Comparison of ENCODE assay signal across 8 cellular contexts in the genomic region with DNA sequence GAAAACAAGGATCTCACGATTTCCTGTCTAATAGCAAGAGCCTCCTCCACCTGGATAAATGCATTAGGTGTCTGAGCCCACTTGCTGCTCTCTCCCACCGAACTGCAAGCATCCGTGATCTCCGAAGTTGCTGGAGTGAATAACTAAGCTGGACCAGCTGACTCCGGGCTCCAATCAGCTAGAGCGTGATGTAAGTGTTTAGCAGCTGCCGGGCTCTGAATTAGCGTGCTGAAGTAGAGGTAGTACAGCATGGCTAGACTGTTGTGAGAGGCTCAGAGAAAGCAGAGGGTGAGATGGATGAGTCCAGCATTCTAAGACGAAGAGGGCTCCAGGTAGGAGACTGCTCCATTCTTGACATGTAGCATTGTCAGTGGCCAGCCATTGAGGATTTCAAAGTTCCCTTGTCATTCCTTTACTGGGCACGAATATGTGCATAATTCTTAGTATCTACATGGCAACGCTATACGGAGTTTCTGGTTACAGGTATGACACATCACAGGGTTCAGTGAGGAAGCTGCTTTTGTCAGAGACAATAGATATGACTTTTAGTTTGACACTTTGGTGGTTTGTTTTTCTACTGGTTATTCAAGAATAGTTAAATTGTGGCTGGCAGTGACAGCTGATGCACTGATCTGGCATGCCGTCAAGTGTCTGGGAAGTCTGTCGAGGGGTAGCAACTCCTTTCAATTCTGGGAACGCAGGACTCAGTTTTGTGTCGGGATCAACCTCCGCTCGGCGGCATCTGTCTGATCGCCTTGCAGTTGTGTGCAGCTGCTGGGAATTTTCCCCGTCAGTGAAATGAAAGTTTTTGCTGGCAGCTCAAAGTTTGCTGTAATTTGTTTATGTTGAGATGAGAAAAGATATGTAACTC.
DNase-seq lines count a peak whose midpoint lies in the region; FAIRE-seq and TF ChIP-seq lines count a peak whose summit lies in the region.

No MANE protein-coding gene starts in this region.

- H3K18ac ChIP-seq in H9 (ENCODE audit: insufficient read length, low read depth, low read length) (no peak overlapping the region), mesendoderm (ENCODE audit: low read length) (no peak overlapping the region)

- H3K9me3 Mint-ChIP-seq in Caco-2 (ENCODE audit: unreplicated experiment) (no peaks in the 10 kb centered on the region), H9 (no peaks in the 10 kb centered on the region)

- H3K14ac ChIP-seq in H9 (ENCODE audit: insufficient read depth, low read length), result no peak overlapping the region

- WGBS in H9 (ENCODE audit: extremely low coverage, insufficient read length, low lambda C conversion rate), result no CpG with 5 or more reads among the region's 21 CpGs
- no CpG with 5 or more reads among the region's 21 CpGs for WGBS in mesendoderm (ENCODE audit: extremely low coverage, insufficient coverage, low lambda C conversion rate)

- no peak overlapping the region for H3K56ac ChIP-seq in H9 (ENCODE audit: insufficient read length, low read depth, low read length)
- H3K56ac ChIP-seq in mesendoderm (ENCODE audit: low read length), result peak overlapping the region; percentile 40

- H3K4me3 ChIP-seq in Caco-2 (ENCODE audit: low read depth, low read length) (0 out of 2 replicates have a peak overlapping the region, but pooled peaks have one; percentile 1), epithelial cell of esophagus (ENCODE audit: low read length) (peak overlapping the region; percentile 54), mesendoderm (ENCODE audit: low read length) (no peak overlapping the region)

- H4K91ac ChIP-seq in H9 (ENCODE audit: insufficient read length, low read depth, low read length), result no peak overlapping the region

- no peak overlapping the region for H3K27ac Mint-ChIP-seq in Caco-2 (ENCODE audit: unreplicated experiment)
- peak overlapping the region in 2 of 3 experiments; percentile 69 to 82; a peak in 4 of 7 replicates for H3K27ac Mint-ChIP-seq in H9

- no peaks in the 10 kb centered on the region for H4K20me1 ChIP-seq in H9 (ENCODE audit: control insufficient read depth, insufficient read depth, insufficient read length)

- H3K23ac ChIP-seq in H9 (ENCODE audit: insufficient read length, low read depth, low read length) (no peak overlapping the region), mesendoderm (ENCODE audit: low read length) (no peak overlapping the region)

- H3K27me3 ChIP-seq in Caco-2 (replicated peaks; ENCODE audit: control insufficient read depth, insufficient read depth, low read length) (no peaks in the 10 kb centered on the region), H9 (ENCODE audit: insufficient read depth, low read length) (no peaks in the 10 kb centered on the region), mesendoderm (ENCODE audit: insufficient read depth, low read length, poor library complexity) (no peaks in the 10 kb centered on the region)

- H3K4me1 ChIP-seq in Caco-2, result no peaks in the 10 kb centered on the region
- no peaks in the 10 kb centered on the region; the same call in 1 of the 2 replicates for H3K4me1 ChIP-seq in H9 (ENCODE audit: insufficient read depth, low read length)
- peaks cover 5% of the 10 kb centered on the region for H3K4me1 ChIP-seq in mesendoderm (ENCODE audit: control insufficient read depth, low read depth, low read length)

- H4K5ac ChIP-seq in H9 (ENCODE audit: insufficient read length, low read depth, low read length) (no peak overlapping the region), mesendoderm (ENCODE audit: low read length) (no peak overlapping the region)

- H2AK5ac ChIP-seq in H9 (ENCODE audit: insufficient read length, low read length) (no peak overlapping the region), mesendoderm (ENCODE audit: low read length) (no peak overlapping the region)

- H3K23me2 ChIP-seq in H9 (ENCODE audit: insufficient read length, low read depth, low read length, poor library complexity, severe bottlenecking), result peaks cover 12% of the 10 kb centered on the region

- no peak overlapping the region for H3K27ac ChIP-seq in H9 (ENCODE audit: insufficient read length, low read depth, low read length)
- no peak overlapping the region for H3K27ac ChIP-seq in mesendoderm (ENCODE audit: low read depth, low read length)

- no peak overlapping the region for H3K4ac ChIP-seq in H9 (ENCODE audit: low read depth, low read length)
- no peak overlapping the region for H3K4ac ChIP-seq in mesendoderm (ENCODE audit: low read depth, low read length)

- H3K79me2 ChIP-seq in H9 (ENCODE audit: insufficient read depth, low read length), result no peaks in the 10 kb centered on the region
- H3K79me2 ChIP-seq in mesendoderm (ENCODE audit: control insufficient read depth, insufficient read depth, low read length), result no peaks in the 10 kb centered on the region

- no peak overlapping the region for H3T11ph ChIP-seq in H9 (ENCODE audit: low read length)

- H3K9me3 ChIP-seq in Caco-2 (no peaks in the 10 kb centered on the region), H9 (ENCODE audit: control insufficient read depth, low read depth, low read length) (no peaks in the 10 kb centered on the region)

- H3K36me3 ChIP-seq in Caco-2 (ENCODE audit: control insufficient read depth, insufficient read depth, low read length) (no peaks in the 10 kb centered on the region), mesendoderm (ENCODE audit: control insufficient read depth, insufficient read depth, low read length) (no peaks in the 10 kb centered on the region)

- H2BK5ac ChIP-seq in H9 (ENCODE audit: insufficient read length, low read length) (no peak overlapping the region), mesendoderm (ENCODE audit: low read length) (no peak overlapping the region)

- H3K4me3 Mint-ChIP-seq in Caco-2 (ENCODE audit: unreplicated experiment), result peak overlapping the region; percentile 71
- H3K4me3 Mint-ChIP-seq in H9, result peak overlapping the region; percentile 52 to 74

- H3K9ac ChIP-seq in H9 (ENCODE audit: extremely low read depth, insufficient read length, low read length) (peak overlapping the region; percentile 32), mesendoderm (ENCODE audit: low read length) (peak overlapping the region; percentile 8)

- no TSS peak for BruUV-seq in Caco-2 (replicated peaks; lab: Mats Ljungman, UMichigan)

- peak; percentile 30 to 43 for DNase-seq in Caco-2
- DNase-seq in H9, result peak; percentile 69
- DNase-seq in NCI-H2171 treated with DMSO at 0.1 percent for 48 hours (lab: John Stamatoyannopoulos, UW), result peak; percentile 74
- DNase-seq in activated CD8-positive, alpha-beta memory T cell treated with anti-CD3 and anti-CD28 coated beads, Interleukin-2, amount 50 U/mL, for 4 hours, result peak; percentile 35
- DNase-seq in epithelial cell of esophagus (ENCODE audit: low read depth), result peak; percentile 89
- peak; percentile 90 for DNase-seq in mesendoderm
- DNase-seq in stimulated activated CD8-positive, alpha-beta memory T cell treated with anti-CD3 and anti-CD28 coated beads, Interleukin-15, amount 100 ng/mL, for 1 hour (ENCODE audit: low read depth), result peak; percentile 11
- DNase-seq in GM19239 (ENCODE audit: insufficient read length, low spot score), result no peak

- intact Hi-C loops in Caco-2 (cut with micrococcal nuclease; ENCODE audit: unreplicated experiment), result loop anchor here (5.0 kb wide), 1 partner anchor 34 kb away; no protein-coding TSS in a partner anchor

- TF ChIP-seq CTCF in Caco-2 (IDR thresholded peaks at IDR 0.05; ENCODE audit: insufficient read depth in 1 of 2, low read depth in 1 of 2, low read length in 1 of 2, severe bottlenecking in 1 of 2, unreplicated experiment in 1 of 2) (no peak), H9 (conservative IDR thresholded peaks at IDR 0.05) (no peak), epithelial cell of esophagus (IDR thresholded peaks at IDR 0.05; ENCODE audit: insufficient read depth, low read depth, low read length, missing control alignments) (no peak)

- H2BK12ac ChIP-seq in H9 (ENCODE audit: insufficient read length, low read depth, low read length), result no peak overlapping the region

- H2AFZ ChIP-seq in H9 (ENCODE audit: low read length), result no peak overlapping the region

- FAIRE-seq in GM19239 (lab: Jason Lieb, UNC), result no peak

- H3K36me3 Mint-ChIP-seq in Caco-2 (ENCODE audit: insufficient read depth, unreplicated experiment), result no peaks in the 10 kb centered on the region
- no peaks in the 10 kb centered on the region for H3K36me3 Mint-ChIP-seq in H9 (ENCODE audit: insufficient read depth in 1 of 3, low read depth in 3 of 3)

- POLR2A ChIA-PET in Caco-2 (lab: Charles Lee), result no interaction called here

- H3K4me2 ChIP-seq in H9 (ENCODE audit: insufficient read depth, insufficient read length, low read length) (peak overlapping the region; percentile 79), mesendoderm (ENCODE audit: low read length) (peak overlapping the region; percentile 70)

- H3K79me1 ChIP-seq in H9 (ENCODE audit: insufficient read depth, low read depth, low read length, poor library complexity, severe bottlenecking) (no peaks in the 10 kb centered on the region), mesendoderm (ENCODE audit: low read length) (no peaks in the 10 kb centered on the region)

- H2BK20ac ChIP-seq in H9 (ENCODE audit: low read depth, low read length, poor library complexity, severe bottlenecking), result no peak overlapping the region

- H4K8ac ChIP-seq in H9 (replicated peaks; ENCODE audit: insufficient read length, low read depth, low read length) (no peak overlapping the region), mesendoderm (ENCODE audit: low read depth, low read length) (no peak overlapping the region)

- H3K4me1 Mint-ChIP-seq in Caco-2 (ENCODE audit: low read depth, unreplicated experiment) (peaks cover 10% of the 10 kb centered on the region), H9 (peaks cover 45 to 51% of the 10 kb centered on the region in 2 experiments)

- H3K27me3 Mint-ChIP-seq in Caco-2 (ENCODE audit: insufficient read depth, unreplicated experiment), result peaks cover 27% of the 10 kb centered on the region
- H3K27me3 Mint-ChIP-seq in H9 (ENCODE audit: low read depth), result peaks cover 9% of the 10 kb centered on the region

- CTCF ChIA-PET in Caco-2 (lab: Charles Lee), result interaction anchor here (0.6 to 1.2 kb wide), 3 partner anchors 32 to 523 kb away, joined by 3 to 4 read pairs (median 3); no protein-coding TSS in a partner anchor

- H2BK120ac ChIP-seq in H9 (ENCODE audit: low read depth, low read length, poor library complexity, severe bottlenecking) (no peak overlapping the region), mesendoderm (ENCODE audit: low read depth, low read length) (no peak overlapping the region)

- H2BK15ac ChIP-seq in H9 (ENCODE audit: low read depth, low read length), result no peak overlapping the region
- no peak overlapping the region for H2BK15ac ChIP-seq in mesendoderm (replicated peaks; ENCODE audit: low read depth)
